Comparison of ENCODE assay signal across 13 cellular contexts in the genomic region with DNA sequence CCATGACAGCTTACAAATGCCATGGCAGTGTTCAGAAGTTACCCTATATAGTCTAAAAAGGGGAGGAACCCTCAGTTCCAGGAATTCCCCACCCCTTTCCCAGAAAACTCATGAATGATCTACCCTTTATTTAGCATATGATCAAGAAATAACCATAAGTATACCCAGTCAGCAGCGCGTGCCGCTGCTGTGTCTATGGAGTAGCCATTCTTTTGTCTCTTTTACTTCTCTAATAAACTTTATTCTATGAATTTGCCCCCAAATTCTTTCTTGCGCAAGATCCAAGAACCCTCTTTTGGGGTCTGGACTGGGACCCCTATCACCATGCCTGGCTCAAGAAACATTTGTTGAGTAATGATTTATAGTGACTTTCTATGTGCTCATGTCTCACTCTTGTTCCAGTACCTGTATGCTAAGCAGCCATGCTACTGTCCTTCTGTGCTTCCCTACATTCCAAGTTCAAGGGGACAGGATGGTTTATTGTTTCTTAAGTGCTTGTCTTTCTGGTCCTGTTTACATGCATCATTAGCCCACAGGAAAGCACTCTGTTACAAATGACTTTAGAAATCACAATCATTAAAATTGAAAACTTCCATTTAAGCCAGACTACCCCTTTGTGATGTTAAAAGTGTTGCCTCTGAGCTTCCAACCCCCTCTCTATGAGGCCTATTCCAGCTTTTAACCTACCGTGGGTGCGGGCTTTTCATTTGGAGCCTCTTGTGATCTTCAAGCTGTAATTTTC.
"Had no signal": no experiment of that assay in that cellular context is flagged by ENCODE, and none has a peak within 500 bp of the region (broad histone marks: within the 10 kb centered on the region; RNA-seq: fewer than 3 reads in every experiment).

No MANE protein-coding gene starts in this region.

- H3K9me3 ChIP-seq: pancreas, thoracic aorta had no signal

- H2AFZ ChIP-seq: neural progenitor cell had no signal

- H3K4me1 ChIP-seq: esophagus muscularis mucosa, neural progenitor cell, pancreas had no signal

- ATAC-seq: activated CD8-positive, alpha-beta memory T cell treated with anti-CD3 and anti-CD28 coated beads, Interleukin-2, amount 10 ng/mL, durations not matched to agents 7 days and 5 days; activated T-cell treated with anti-CD3 and anti-CD28 coated beads, Interleukin-2, amount 50 U/mL, for 4 hours; pancreas; stimulated activated naive CD8-positive, alpha-beta T cell treated with anti-CD3 and anti-CD28 coated beads, Interleukin-15, amount 100 ng/mL, for 72 hours had no signal

- H3K4me3 ChIP-seq: esophagus muscularis mucosa, neural progenitor cell, pancreas, thoracic aorta had no signal

- H3K9ac ChIP-seq: neural progenitor cell had no signal

- H3K36me3 ChIP-seq: pancreas, thoracic aorta had no signal

- H3K4me2 ChIP-seq: neural progenitor cell had no signal

- H3K27me3 ChIP-seq: esophagus muscularis mucosa, neural progenitor cell had no signal

- H3K27ac ChIP-seq: esophagus muscularis mucosa, neural progenitor cell, pancreas, thoracic aorta had no signal

- DNase-seq: activated CD4-positive, alpha-beta T cell treated with anti-CD3 and anti-CD28 coated beads, Interleukin-2, amount 50 U/mL, for 48 hours; activated CD4-positive, CD25-positive, alpha-beta regulatory T cell treated with anti-CD3 and anti-CD28 coated beads, Interleukin-2, amount 50 U/mL, for 72 hours; activated CD8-positive, alpha-beta memory T cell treated with anti-CD3 and anti-CD28 coated beads, Interleukin-2, amount 10 ng/mL, durations not matched to agents 7 days and 5 days; activated effector memory CD4-positive, alpha-beta T cell treated with anti-CD3 and anti-CD28 coated beads, Interleukin-2, amount 50 U/mL, for 16 hours; activated T-cell treated with anti-CD3 and anti-CD28 coated beads, Interleukin-2, amount 50 U/mL, for 4 hours; kidney glomerular epithelial cell; pancreas; retina; stimulated activated CD4-positive, alpha-beta T cell treated with anti-CD3 and anti-CD28 coated beads, Interleukin-4, amount 100 ng/mL, for 4 hours; stimulated activated naive CD8-positive, alpha-beta T cell treated with anti-CD3 and anti-CD28 coated beads, Interleukin-15, amount 100 ng/mL, for 72 hours had no signal
